In genomic region chr17:66123163-66123562, GRCh38 we compare ENCODE assay signal across 1 cellular context.
TF ChIP-seq lines count a peak whose summit lies in the region.

No MANE protein-coding gene starts in this region.

TF ChIP-seq in GM23338, 12 proteins besides CTCF, POLR2A, EP300 and RAD21 (continued from another document):
- no peak for TF ChIP-seq ZNF462 (CRISPR knock-in tag; IDR thresholded peaks at IDR 0.05)
- TF ChIP-seq EZH2phosphoT487 (IDR thresholded peaks at IDR 0.05; ENCODE audit: unreplicated experiment) = no peak
- TF ChIP-seq ETS1 (IDR thresholded peaks at IDR 0.05) = no peak
- no peak for TF ChIP-seq ZNF331 (CRISPR knock-in tag; IDR thresholded peaks at IDR 0.05; ENCODE audit: low read depth)
- TF ChIP-seq JUNB (IDR thresholded peaks at IDR 0.05; ENCODE audit: unreplicated experiment) = no peak
- TF ChIP-seq POLR2AphosphoS5 (IDR thresholded peaks at IDR 0.05; ENCODE audit: low read depth) = no peak
- no peak for TF ChIP-seq ZNF114 (CRISPR knock-in tag; IDR thresholded peaks at IDR 0.05)
- TF ChIP-seq STAT1 (IDR thresholded peaks at IDR 0.05; ENCODE audit: unreplicated experiment) = no peak
- TF ChIP-seq EZH2 (IDR thresholded peaks at IDR 0.05; ENCODE audit: low read depth, unreplicated experiment) = no peak
- no peak for TF ChIP-seq CREB1 (CRISPR knock-in tag; IDR thresholded peaks at IDR 0.05; ENCODE audit: low read depth)
